Comparison of ENCODE assay signal across 11 cellular contexts in genomic region chr11:65388731-65389130, GRCh38. TPM values are rescaled to one million over a fixed set of nuclear protein-coding genes. Genes with fewer than 3 reads are reported as not detected.
DNase-seq lines count a peak whose midpoint lies in the region; ATAC-seq and TF ChIP-seq lines count a peak whose summit lies in the region.
"Had no signal": no experiment of that assay in that cellular context is flagged by ENCODE, and none has a peak within 500 bp of the region (broad histone marks: within the 10 kb centered on the region; RNA-seq: fewer than 3 reads in every experiment).

No MANE protein-coding gene starts in this region.

- peaks cover 13% of the 10 kb centered on the region for H3K36me3 Mint-ChIP-seq in activated naive CD8-positive, alpha-beta T cell treated with anti-CD3 and anti-CD28 coated beads, Interleukin-2, amount 10 ng/mL, durations not matched to agents 7 days and 5 days

- H3K27me3 Mint-ChIP-seq in activated naive CD8-positive, alpha-beta T cell treated with anti-CD3 and anti-CD28 coated beads, Interleukin-2, amount 10 ng/mL, durations not matched to agents 7 days and 5 days, result no peaks in the 10 kb centered on the region

- H3K27ac Mint-ChIP-seq in activated naive CD8-positive, alpha-beta T cell treated with anti-CD3 and anti-CD28 coated beads, Interleukin-2, amount 10 ng/mL, durations not matched to agents 7 days and 5 days, result peak overlapping the region; percentile 36

- H3K9me3 ChIP-seq in heart right ventricle, result no peaks in the 10 kb centered on the region
- no peaks in the 10 kb centered on the region for H3K9me3 ChIP-seq in lower lobe of right lung
- H3K9me3 ChIP-seq in upper lobe of right lung, result no peaks in the 10 kb centered on the region
- H3K9me3 ChIP-seq in esophagus muscularis mucosa, result no peaks in the 10 kb centered on the region
- no peaks in the 10 kb centered on the region for H3K9me3 ChIP-seq in gastroesophageal sphincter

- H3K4me3 Mint-ChIP-seq in activated naive CD8-positive, alpha-beta T cell treated with anti-CD3 and anti-CD28 coated beads, Interleukin-2, amount 10 ng/mL, durations not matched to agents 7 days and 5 days, result peak overlapping the region; percentile 62

- WGBS in heart right ventricle, 2 donors, result 94 to 98% methylated on average over 4 of the region's 4 CpGs
- 93% methylated on average over 4 of the region's 4 CpGs for WGBS in esophagus muscularis mucosa
- WGBS in gastroesophageal sphincter (ENCODE audit: low coverage in 1 of 2), 2 donors, result 71% methylated on average over 1 of the region's 4 CpGs; no CpG with 5 or more reads in 1 of the 2 donors

- POLR2A ChIA-PET in activated naive CD8-positive, alpha-beta T cell treated with anti-CD3 and anti-CD28 coated beads, Interleukin-2, amount 10 ng/mL, durations not matched to agents 7 days and 5 days (lab: Charles Lee), result interaction anchor here (1.3 to 11.5 kb wide), 5 partner anchors 11 to 110 kb away, joined by 3 to 129 read pairs (median 4); partner anchors contain the start of genes MALAT1 and NEAT1

- ATAC-seq in heart right ventricle (no peak), left cardiac atrium (no peak), lower lobe of right lung (no peak), upper lobe of right lung (no peak), gastroesophageal sphincter (no peak)
- no peak for ATAC-seq in activated naive CD8-positive, alpha-beta T cell treated with anti-CD3 and anti-CD28 coated beads, Interleukin-2, amount 10 ng/mL, durations not matched to agents 7 days and 5 days (ENCODE audit: low read depth)

- intact Hi-C loops in heart right ventricle (cut with DNase I) (no loop called here), left cardiac atrium (cut with DNase I) (no loop called here), lower lobe of right lung (cut with DNase I) (no loop called here), upper lobe of right lung (cut with DNase I) (no loop called here), esophagus muscularis mucosa (cut with DNase I) (no loop called here)

- H3K4me3 ChIP-seq in heart right ventricle (peak overlapping the region in 2 of 10 donors; percentile 11 to 97), lower lobe of right lung (no peak overlapping the region), upper lobe of right lung (peak overlapping the region; percentile 97), esophagus muscularis mucosa (no peak overlapping the region), gastroesophageal sphincter (no peak overlapping the region)

- peaks cover 47% of the 10 kb centered on the region for H3K4me1 Mint-ChIP-seq in activated naive CD8-positive, alpha-beta T cell treated with anti-CD3 and anti-CD28 coated beads, Interleukin-2, amount 10 ng/mL, durations not matched to agents 7 days and 5 days

- H3K27me3 ChIP-seq in heart right ventricle, result no peaks in the 10 kb centered on the region
- H3K27me3 ChIP-seq in lower lobe of right lung (ENCODE audit: low read depth), result no peaks in the 10 kb centered on the region
- no peaks in the 10 kb centered on the region for H3K27me3 ChIP-seq in upper lobe of right lung
- no peaks in the 10 kb centered on the region for H3K27me3 ChIP-seq in esophagus muscularis mucosa
- H3K27me3 ChIP-seq in gastroesophageal sphincter, result no peaks in the 10 kb centered on the region

- peaks cover 21 to 91% (median 71%) of the 10 kb centered on the region in 9 donors for H3K4me1 ChIP-seq in heart right ventricle
- peaks cover 82% of the 10 kb centered on the region for H3K4me1 ChIP-seq in lower lobe of right lung
- peaks cover 70% of the 10 kb centered on the region for H3K4me1 ChIP-seq in upper lobe of right lung
- peaks cover 72 to 84% (median 79%) of the 10 kb centered on the region in 4 donors for H3K4me1 ChIP-seq in esophagus muscularis mucosa
- H3K4me1 ChIP-seq in gastroesophageal sphincter, result peaks cover 0 to 87% (median 30%) of the 10 kb centered on the region in 3 donors

- no peak for DNase-seq in heart right ventricle
- DNase-seq in left cardiac atrium, result no peak
- DNase-seq in activated naive CD8-positive, alpha-beta T cell treated with anti-CD3 and anti-CD28 coated beads, Interleukin-2, amount 10 ng/mL, durations not matched to agents 7 days and 5 days, result no peak
- DNase-seq in lower lobe of right lung, result no peak
- DNase-seq in upper lobe of right lung, result no peak
- DNase-seq in esophagus muscularis mucosa (ENCODE audit: extremely low spot score), result no peak
- no peak for DNase-seq in activated CD8-positive, alpha-beta memory T cell treated with anti-CD3 and anti-CD28 coated beads, Interleukin-2, amount 50 U/mL, for 4 hours
- DNase-seq: activated CD4-positive, CD25-positive, alpha-beta regulatory T cell; midbrain; NCI-H69 had no signal

- TF ChIP-seq CTCF in heart right ventricle (IDR thresholded peaks at IDR 0.05), result no peak
- no peak for TF ChIP-seq CTCF in lower lobe of right lung (IDR thresholded peaks at IDR 0.05)
- no peak for TF ChIP-seq CTCF in upper lobe of right lung (IDR thresholded peaks at IDR 0.05)
- TF ChIP-seq CTCF in esophagus muscularis mucosa (IDR thresholded peaks at IDR 0.05), result no peak
- TF ChIP-seq CTCF in gastroesophageal sphincter (IDR thresholded peaks at IDR 0.05), result no peak

- TF ChIP-seq EP300 in esophagus muscularis mucosa (IDR thresholded peaks at IDR 0.05) (no peak), gastroesophageal sphincter (IDR thresholded peaks at IDR 0.05) (no peak)

- H3K36me3 ChIP-seq in heart right ventricle (peaks cover 0 to 50% (median 4%) of the 10 kb centered on the region in 9 donors), lower lobe of right lung (peaks cover 30% of the 10 kb centered on the region), upper lobe of right lung (peaks cover 8% of the 10 kb centered on the region), esophagus muscularis mucosa (peaks cover 0 to 25% (median 20%) of the 10 kb centered on the region in 4 donors), gastroesophageal sphincter (peaks cover 0 to 39% of the 10 kb centered on the region in 2 donors)

- H3K27ac ChIP-seq in heart right ventricle (peak overlapping the region in 7 of 10 donors; percentile 28 to 98 (median 87)), lower lobe of right lung (peak overlapping the region; percentile 80), upper lobe of right lung (no peak overlapping the region), esophagus muscularis mucosa (replicated peaks in 1 of 4) (peak overlapping the region in 2 of 4 donors; percentile 13 to 59), gastroesophageal sphincter (peak overlapping the region in 1 of 4 donors; percentile 97)

- no peaks in the 10 kb centered on the region for H3K9me3 Mint-ChIP-seq in activated naive CD8-positive, alpha-beta T cell treated with anti-CD3 and anti-CD28 coated beads, Interleukin-2, amount 10 ng/mL, durations not matched to agents 7 days and 5 days

- TF ChIP-seq POLR2A in esophagus muscularis mucosa (IDR thresholded peaks at IDR 0.05; ENCODE audit: low read depth) (no peak), gastroesophageal sphincter (IDR thresholded peaks at IDR 0.05) (no peak)

RNA-seq across cellular contexts. Expression of gene FRMD8, which starts 2.3 kb away (rescaled TPM):
- total RNA-seq in heart right ventricle, result 10 to 100 TPM in 6 of 10 donors, 1 to 10 TPM in 4; 6.0 to 16.9 (median 12.2) TPM
- 10 to 100 TPM in 1 of 2 donors, 1 to 10 TPM in 1; 9.9 to 12.9 TPM for polyA plus RNA-seq in heart right ventricle
- total RNA-seq in left cardiac atrium, result 10 to 100 TPM; 13.4 to 21.5 TPM
- 10 to 100 TPM; 51.5 to 55.4 TPM for total RNA-seq in activated naive CD8-positive, alpha-beta T cell treated with anti-CD3 and anti-CD28 coated beads, Interleukin-2, amount 10 ng/mL, durations not matched to agents 7 days and 5 days
- total RNA-seq in lower lobe of right lung, result 22.6 TPM
- 37.1 TPM for total RNA-seq in upper lobe of right lung
- total RNA-seq in esophagus muscularis mucosa, result 10 to 100 TPM; 30.4 to 37.3 (median 34.7) TPM
- 10 to 100 TPM; 19.9 to 31.5 (median 21.3) TPM for total RNA-seq in gastroesophageal sphincter

RNA-seq across cellular contexts. Expression of gene SLC25A45, which starts 6.3 kb away (rescaled TPM):
- total RNA-seq in heart right ventricle, result 10 to 100 TPM in 1 of 10 donors, 1 to 10 TPM in 9; 4.6 to 12.2 (median 8.3) TPM
- polyA plus RNA-seq in heart right ventricle, result 10 to 100 TPM in 1 of 2 donors, 1 to 10 TPM in 1; 3.1 to 10.7 TPM
- total RNA-seq in left cardiac atrium, result 1 to 10 TPM; 4.1 to 7.2 TPM
- 10 to 100 TPM; 25.5 to 29.6 TPM for total RNA-seq in activated naive CD8-positive, alpha-beta T cell treated with anti-CD3 and anti-CD28 coated beads, Interleukin-2, amount 10 ng/mL, durations not matched to agents 7 days and 5 days
- 13.0 TPM for total RNA-seq in lower lobe of right lung
- total RNA-seq in upper lobe of right lung, result 11.5 TPM
- 10 to 100 TPM in 1 of 4 donors, 1 to 10 TPM in 3; 4.6 to 11.3 (median 5.9) TPM for total RNA-seq in esophagus muscularis mucosa
- 10 to 100 TPM in 1 of 4 donors, 1 to 10 TPM in 3; 3.7 to 11.5 (median 7.5) TPM for total RNA-seq in gastroesophageal sphincter

RNA-seq across cellular contexts. Expression of gene NEAT1, which starts 33.9 kb away (rescaled TPM):
- 100 to 1,000 TPM; 284 to 808 (median 432) TPM for total RNA-seq in heart right ventricle
- polyA plus RNA-seq in heart right ventricle, result 1,000 to 10,000 TPM in 1 of 2 donors, 100 to 1,000 TPM in 1; 103 to 1,899 TPM
- 100 to 1,000 TPM; 405 to 657 TPM for total RNA-seq in left cardiac atrium
- 100 to 1,000 TPM; 402 to 407 TPM for total RNA-seq in activated naive CD8-positive, alpha-beta T cell treated with anti-CD3 and anti-CD28 coated beads, Interleukin-2, amount 10 ng/mL, durations not matched to agents 7 days and 5 days
- 980 TPM for total RNA-seq in lower lobe of right lung
- total RNA-seq in upper lobe of right lung, result 1,120 TPM
- 100 to 1,000 TPM in 2 of 4 donors, 10 to 100 TPM in 2; 42.8 to 181 (median 96.0) TPM for total RNA-seq in esophagus muscularis mucosa
- total RNA-seq in gastroesophageal sphincter, result 100 to 1,000 TPM in 2 of 4 donors, 10 to 100 TPM in 2; 21.0 to 341 (median 183) TPM

RNA-seq across cellular contexts. Expression of gene TIGD3, which starts 34.2 kb away (rescaled TPM):
- total RNA-seq in heart right ventricle, result under 1 TPM in 8 of 10 donors, not detected in 2; 0.11 to 0.87 (median 0.33) TPM
- polyA plus RNA-seq in heart right ventricle, result under 1 TPM; 0.19 to 0.80 TPM
- under 1 TPM in 1 of 2 donors, not detected in 1; 0.12 TPM for total RNA-seq in left cardiac atrium
- 1 to 10 TPM in 1 of 2 experiments, under 1 TPM in 1; 0.97 to 1.2 TPM for total RNA-seq in activated naive CD8-positive, alpha-beta T cell treated with anti-CD3 and anti-CD28 coated beads, Interleukin-2, amount 10 ng/mL, durations not matched to agents 7 days and 5 days
- total RNA-seq in lower lobe of right lung, result 0.18 TPM
- 0.43 TPM for total RNA-seq in upper lobe of right lung
- total RNA-seq in esophagus muscularis mucosa, result under 1 TPM in 1 of 4 donors, not detected in 3; 0.19 TPM
- total RNA-seq in gastroesophageal sphincter, result under 1 TPM in 2 of 4 donors, not detected in 2; 0.27 to 0.67 TPM

RNA-seq across cellular contexts. Expression of gene DPF2, which starts 55.1 kb away (rescaled TPM):
- total RNA-seq in heart right ventricle (10 to 100 TPM; 37.4 to 63.4 (median 50.6) TPM), left cardiac atrium (10 to 100 TPM; 46.7 to 47.7 TPM), lower lobe of right lung (45.8 TPM), upper lobe of right lung (53.7 TPM), esophagus muscularis mucosa (10 to 100 TPM; 40.3 to 60.6 (median 52.9) TPM), gastroesophageal sphincter (10 to 100 TPM; 42.5 to 72.7 (median 62.1) TPM)
- 10 to 100 TPM; 24.9 to 32.6 TPM for polyA plus RNA-seq in heart right ventricle
- total RNA-seq in activated naive CD8-positive, alpha-beta T cell treated with anti-CD3 and anti-CD28 coated beads, Interleukin-2, amount 10 ng/mL, durations not matched to agents 7 days and 5 days, result 10 to 100 TPM; 80.2 to 82.7 TPM
